ENCODE assay signal across 2 cellular contexts in the genomic region with DNA sequence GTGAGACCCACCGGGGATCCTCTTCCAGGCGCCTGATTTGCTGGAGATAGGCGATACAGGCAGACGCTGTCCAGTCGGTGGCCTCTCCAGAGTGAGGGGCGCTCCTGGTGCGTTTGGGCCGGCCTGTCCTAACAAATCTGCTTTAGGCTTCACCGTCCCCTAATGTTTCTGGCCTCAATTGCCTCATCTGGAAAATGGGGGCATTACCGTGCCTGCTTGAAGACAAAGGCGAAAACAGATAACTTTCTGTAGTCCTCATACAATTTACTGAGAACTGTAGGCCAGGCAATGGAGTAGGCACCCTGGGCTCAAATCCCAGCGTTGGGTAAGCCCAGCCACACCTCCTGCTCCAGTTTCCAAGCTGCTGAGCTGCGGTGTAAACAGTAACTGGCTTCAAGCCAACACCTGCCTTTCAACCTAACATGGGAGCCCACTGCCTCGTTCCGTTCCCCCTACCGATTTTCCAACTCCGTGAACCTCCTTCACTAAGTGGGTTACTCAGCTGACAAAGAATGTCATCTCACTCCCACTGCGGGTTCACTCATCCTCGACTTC.
TF ChIP-seq lines count a peak whose summit lies in the region.

No MANE protein-coding gene starts in this region.

TF ChIP-seq in GM12878, 131 proteins besides CTCF, POLR2A, EP300 and RAD21 (continues in another document):
- TF ChIP-seq STAT3 (IDR thresholded peaks at IDR 0.05; ENCODE audit: low read depth, low read length) (no peak), LARP7 (IDR thresholded peaks at IDR 0.05) (no peak), TCF12 (IDR thresholded peaks at IDR 0.05; ENCODE audit: low read depth, low read length) (no peak), ZNF207 (IDR thresholded peaks at IDR 0.05; ENCODE audit: borderline replicate concordance) (no peak), NFYA (IDR thresholded peaks at IDR 0.05; ENCODE audit: borderline replicate concordance, low read depth, low read length) (no peak), HDGF (IDR thresholded peaks at IDR 0.05) (no peak), SMARCA5 (IDR thresholded peaks at IDR 0.05) (peak; percentile 15; the same call in 1 of the 2 replicates), CEBPB (IDR thresholded peaks at IDR 0.05; ENCODE audit: borderline replicate concordance in 1 of 2, low read depth in 2 of 2, low read length in 2 of 2) (no peak), GATAD2B (conservative IDR thresholded peaks at IDR 0.05; ENCODE audit: low read depth) (no peak), SUPT20H (IDR thresholded peaks at IDR 0.05; ENCODE audit: borderline replicate concordance, control insufficient read depth, low read depth, low read length) (no peak)
- TF ChIP-seq, protein P1, sequence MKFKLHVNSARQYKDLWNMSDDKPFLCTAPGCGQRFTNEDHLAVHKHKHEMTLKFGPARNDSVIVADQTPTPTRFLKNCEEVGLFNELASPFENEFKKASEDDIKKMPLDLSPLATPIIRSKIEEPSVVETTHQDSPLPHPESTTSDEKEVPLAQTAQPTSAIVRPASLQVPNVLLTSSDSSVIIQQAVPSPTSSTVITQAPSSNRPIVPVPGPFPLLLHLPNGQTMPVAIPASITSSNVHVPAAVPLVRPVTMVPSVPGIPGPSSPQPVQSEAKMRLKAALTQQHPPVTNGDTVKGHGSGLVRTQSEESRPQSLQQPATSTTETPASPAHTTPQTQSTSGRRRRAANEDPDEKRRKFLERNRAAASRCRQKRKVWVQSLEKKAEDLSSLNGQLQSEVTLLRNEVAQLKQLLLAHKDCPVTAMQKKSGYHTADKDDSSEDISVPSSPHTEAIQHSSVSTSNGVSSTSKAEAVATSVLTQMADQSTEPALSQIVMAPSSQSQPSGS (IDR thresholded peaks at IDR 0.05; ENCODE audit: low read length): no peak
- TF ChIP-seq, protein P2, sequence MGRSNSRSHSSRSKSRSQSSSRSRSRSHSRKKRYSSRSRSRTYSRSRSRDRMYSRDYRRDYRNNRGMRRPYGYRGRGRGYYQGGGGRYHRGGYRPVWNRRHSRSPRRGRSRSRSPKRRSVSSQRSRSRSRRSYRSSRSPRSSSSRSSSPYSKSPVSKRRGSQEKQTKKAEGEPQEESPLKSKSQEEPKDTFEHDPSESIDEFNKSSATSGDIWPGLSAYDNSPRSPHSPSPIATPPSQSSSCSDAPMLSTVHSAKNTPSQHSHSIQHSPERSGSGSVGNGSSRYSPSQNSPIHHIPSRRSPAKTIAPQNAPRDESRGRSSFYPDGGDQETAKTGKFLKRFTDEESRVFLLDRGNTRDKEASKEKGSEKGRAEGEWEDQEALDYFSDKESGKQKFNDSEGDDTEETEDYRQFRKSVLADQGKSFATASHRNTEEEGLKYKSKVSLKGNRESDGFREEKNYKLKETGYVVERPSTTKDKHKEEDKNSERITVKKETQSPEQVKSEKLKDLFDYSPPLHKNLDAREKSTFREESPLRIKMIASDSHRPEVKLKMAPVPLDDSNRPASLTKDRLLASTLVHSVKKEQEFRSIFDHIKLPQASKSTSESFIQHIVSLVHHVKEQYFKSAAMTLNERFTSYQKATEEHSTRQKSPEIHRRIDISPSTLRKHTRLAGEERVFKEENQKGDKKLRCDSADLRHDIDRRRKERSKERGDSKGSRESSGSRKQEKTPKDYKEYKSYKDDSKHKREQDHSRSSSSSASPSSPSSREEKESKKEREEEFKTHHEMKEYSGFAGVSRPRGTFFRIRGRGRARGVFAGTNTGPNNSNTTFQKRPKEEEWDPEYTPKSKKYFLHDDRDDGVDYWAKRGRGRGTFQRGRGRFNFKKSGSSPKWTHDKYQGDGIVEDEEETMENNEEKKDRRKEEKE (IDR thresholded peaks at IDR 0.05): no peak
- TF ChIP-seq, protein P3, sequence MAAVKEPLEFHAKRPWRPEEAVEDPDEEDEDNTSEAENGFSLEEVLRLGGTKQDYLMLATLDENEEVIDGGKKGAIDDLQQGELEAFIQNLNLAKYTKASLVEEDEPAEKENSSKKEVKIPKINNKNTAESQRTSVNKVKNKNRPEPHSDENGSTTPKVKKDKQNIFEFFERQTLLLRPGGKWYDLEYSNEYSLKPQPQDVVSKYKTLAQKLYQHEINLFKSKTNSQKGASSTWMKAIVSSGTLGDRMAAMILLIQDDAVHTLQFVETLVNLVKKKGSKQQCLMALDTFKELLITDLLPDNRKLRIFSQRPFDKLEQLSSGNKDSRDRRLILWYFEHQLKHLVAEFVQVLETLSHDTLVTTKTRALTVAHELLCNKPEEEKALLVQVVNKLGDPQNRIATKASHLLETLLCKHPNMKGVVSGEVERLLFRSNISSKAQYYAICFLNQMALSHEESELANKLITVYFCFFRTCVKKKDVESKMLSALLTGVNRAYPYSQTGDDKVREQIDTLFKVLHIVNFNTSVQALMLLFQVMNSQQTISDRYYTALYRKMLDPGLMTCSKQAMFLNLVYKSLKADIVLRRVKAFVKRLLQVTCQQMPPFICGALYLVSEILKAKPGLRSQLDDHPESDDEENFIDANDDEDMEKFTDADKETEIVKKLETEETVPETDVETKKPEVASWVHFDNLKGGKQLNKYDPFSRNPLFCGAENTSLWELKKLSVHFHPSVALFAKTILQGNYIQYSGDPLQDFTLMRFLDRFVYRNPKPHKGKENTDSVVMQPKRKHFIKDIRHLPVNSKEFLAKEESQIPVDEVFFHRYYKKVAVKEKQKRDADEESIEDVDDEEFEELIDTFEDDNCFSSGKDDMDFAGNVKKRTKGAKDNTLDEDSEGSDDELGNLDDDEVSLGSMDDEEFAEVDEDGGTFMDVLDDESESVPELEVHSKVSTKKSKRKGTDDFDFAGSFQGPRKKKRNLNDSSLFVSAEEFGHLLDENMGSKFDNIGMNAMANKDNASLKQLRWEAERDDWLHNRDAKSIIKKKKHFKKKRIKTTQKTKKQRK (IDR thresholded peaks at IDR 0.05; ENCODE audit: low read depth, low read length): no peak
- TF ChIP-seq, protein P4, sequence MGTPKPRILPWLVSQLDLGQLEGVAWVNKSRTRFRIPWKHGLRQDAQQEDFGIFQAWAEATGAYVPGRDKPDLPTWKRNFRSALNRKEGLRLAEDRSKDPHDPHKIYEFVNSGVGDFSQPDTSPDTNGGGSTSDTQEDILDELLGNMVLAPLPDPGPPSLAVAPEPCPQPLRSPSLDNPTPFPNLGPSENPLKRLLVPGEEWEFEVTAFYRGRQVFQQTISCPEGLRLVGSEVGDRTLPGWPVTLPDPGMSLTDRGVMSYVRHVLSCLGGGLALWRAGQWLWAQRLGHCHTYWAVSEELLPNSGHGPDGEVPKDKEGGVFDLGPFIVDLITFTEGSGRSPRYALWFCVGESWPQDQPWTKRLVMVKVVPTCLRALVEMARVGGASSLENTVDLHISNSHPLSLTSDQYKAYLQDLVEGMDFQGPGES (IDR thresholded peaks at IDR 0.05): no peak
- TF ChIP-seq, protein P5, sequence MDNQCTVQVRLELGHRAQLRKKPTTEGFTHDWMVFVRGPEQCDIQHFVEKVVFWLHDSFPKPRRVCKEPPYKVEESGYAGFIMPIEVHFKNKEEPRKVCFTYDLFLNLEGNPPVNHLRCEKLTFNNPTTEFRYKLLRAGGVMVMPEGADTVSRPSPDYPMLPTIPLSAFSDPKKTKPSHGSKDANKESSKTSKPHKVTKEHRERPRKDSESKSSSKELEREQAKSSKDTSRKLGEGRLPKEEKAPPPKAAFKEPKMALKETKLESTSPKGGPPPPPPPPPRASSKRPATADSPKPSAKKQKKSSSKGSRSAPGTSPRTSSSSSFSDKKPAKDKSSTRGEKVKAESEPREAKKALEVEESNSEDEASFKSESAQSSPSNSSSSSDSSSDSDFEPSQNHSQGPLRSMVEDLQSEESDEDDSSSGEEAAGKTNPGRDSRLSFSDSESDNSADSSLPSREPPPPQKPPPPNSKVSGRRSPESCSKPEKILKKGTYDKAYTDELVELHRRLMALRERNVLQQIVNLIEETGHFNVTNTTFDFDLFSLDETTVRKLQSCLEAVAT (IDR thresholded peaks at IDR 0.05): 0 out of 2 replicates have a peak, but pooled peaks have one; percentile 40

TF ChIP-seq in liver, 16 proteins besides CTCF, POLR2A, EP300 and RAD21:
- peak in 1 of 2 donors; percentile 19 for TF ChIP-seq RXRA (IDR thresholded peaks at IDR 0.05)
- no peak for TF ChIP-seq SP1 (IDR thresholded peaks at IDR 0.05)
- no peak for TF ChIP-seq EGR1 (IDR thresholded peaks at IDR 0.05; ENCODE audit: low read depth in 2 of 2)
- TF ChIP-seq YY1 (IDR thresholded peaks at IDR 0.05): peak; percentile 71
- TF ChIP-seq, protein P6, sequence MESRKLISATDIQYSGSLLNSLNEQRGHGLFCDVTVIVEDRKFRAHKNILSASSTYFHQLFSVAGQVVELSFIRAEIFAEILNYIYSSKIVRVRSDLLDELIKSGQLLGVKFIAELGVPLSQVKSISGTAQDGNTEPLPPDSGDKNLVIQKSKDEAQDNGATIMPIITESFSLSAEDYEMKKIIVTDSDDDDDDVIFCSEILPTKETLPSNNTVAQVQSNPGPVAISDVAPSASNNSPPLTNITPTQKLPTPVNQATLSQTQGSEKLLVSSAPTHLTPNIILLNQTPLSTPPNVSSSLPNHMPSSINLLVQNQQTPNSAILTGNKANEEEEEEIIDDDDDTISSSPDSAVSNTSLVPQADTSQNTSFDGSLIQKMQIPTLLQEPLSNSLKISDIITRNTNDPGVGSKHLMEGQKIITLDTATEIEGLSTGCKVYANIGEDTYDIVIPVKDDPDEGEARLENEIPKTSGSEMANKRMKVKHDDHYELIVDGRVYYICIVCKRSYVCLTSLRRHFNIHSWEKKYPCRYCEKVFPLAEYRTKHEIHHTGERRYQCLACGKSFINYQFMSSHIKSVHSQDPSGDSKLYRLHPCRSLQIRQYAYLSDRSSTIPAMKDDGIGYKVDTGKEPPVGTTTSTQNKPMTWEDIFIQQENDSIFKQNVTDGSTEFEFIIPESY (IDR thresholded peaks at IDR 0.05): no peak
- peak; percentile 67 for TF ChIP-seq FOXA2 (IDR thresholded peaks at IDR 0.05)
- TF ChIP-seq HNF4A (conservative IDR thresholded peaks at IDR 0.05): peak in 1 of 2 donors; percentile 30
- TF ChIP-seq, protein P7, sequence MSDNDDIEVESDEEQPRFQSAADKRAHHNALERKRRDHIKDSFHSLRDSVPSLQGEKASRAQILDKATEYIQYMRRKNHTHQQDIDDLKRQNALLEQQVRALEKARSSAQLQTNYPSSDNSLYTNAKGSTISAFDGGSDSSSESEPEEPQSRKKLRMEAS (IDR thresholded peaks at IDR 0.05): peak; percentile 62
- TF ChIP-seq TAF1 (conservative IDR thresholded peaks at IDR 0.05): no peak
